Comparison of ENCODE assay signal across 1 cellular context in the genomic region with DNA sequence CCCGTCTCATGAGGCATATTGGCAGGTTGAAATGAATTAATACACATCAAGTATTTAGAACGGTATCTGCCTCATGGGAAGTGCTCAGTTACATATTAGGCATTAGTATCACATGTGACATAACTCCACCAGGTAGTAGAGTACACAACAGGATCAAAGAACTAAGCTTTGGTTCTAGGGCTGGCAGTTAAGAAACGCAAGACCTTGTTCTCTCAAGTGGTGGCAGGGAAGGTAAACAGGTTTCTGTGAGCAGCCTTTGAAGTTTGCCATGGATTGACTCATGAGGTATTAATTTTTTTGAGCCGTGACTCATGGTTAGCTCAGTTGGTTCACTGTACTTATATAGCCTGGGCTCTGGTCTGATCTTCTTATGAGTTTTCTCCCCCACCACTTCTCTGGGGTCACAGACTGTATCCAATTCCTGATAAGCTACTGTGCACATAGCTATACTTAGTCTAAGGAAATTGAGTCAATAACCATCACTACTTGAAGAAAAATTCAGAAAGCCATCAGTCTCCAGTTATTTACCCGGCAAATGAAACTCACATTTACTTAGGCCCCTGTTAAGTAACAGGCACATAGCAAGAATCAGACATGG.
TF ChIP-seq lines count a peak whose summit lies in the region.

No MANE protein-coding gene starts in this region.

TF ChIP-seq in HepG2, 621 proteins besides CTCF, POLR2A, EP300 and RAD21 (continued from another document):
- TF ChIP-seq, protein P1, sequence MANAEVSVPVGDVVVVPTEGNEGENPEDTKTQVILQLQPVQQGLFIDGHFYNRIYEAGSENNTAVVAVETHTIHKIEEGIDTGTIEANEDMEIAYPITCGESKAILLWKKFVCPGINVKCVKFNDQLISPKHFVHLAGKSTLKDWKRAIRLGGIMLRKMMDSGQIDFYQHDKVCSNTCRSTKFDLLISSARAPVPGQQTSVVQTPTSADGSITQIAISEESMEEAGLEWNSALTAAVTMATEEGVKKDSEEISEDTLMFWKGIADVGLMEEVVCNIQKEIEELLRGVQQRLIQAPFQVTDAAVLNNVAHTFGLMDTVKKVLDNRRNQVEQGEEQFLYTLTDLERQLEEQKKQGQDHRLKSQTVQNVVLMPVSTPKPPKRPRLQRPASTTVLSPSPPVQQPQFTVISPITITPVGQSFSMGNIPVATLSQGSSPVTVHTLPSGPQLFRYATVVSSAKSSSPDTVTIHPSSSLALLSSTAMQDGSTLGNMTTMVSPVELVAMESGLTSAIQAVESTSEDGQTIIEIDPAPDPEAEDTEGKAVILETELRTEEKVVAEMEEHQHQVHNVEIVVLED (CRISPR knock-in tag; IDR thresholded peaks at IDR 0.05; ENCODE audit: borderline replicate concordance): peak; percentile 60; the same call in 1 of the 2 replicates
- TF ChIP-seq PHF21A (CRISPR knock-in tag; IDR thresholded peaks at IDR 0.05): peak; percentile 90
- peak; percentile 100 for TF ChIP-seq TCF7L2 (IDR thresholded peaks at IDR 0.05; ENCODE audit: low read depth, low read length)
- TF ChIP-seq, protein P2, sequence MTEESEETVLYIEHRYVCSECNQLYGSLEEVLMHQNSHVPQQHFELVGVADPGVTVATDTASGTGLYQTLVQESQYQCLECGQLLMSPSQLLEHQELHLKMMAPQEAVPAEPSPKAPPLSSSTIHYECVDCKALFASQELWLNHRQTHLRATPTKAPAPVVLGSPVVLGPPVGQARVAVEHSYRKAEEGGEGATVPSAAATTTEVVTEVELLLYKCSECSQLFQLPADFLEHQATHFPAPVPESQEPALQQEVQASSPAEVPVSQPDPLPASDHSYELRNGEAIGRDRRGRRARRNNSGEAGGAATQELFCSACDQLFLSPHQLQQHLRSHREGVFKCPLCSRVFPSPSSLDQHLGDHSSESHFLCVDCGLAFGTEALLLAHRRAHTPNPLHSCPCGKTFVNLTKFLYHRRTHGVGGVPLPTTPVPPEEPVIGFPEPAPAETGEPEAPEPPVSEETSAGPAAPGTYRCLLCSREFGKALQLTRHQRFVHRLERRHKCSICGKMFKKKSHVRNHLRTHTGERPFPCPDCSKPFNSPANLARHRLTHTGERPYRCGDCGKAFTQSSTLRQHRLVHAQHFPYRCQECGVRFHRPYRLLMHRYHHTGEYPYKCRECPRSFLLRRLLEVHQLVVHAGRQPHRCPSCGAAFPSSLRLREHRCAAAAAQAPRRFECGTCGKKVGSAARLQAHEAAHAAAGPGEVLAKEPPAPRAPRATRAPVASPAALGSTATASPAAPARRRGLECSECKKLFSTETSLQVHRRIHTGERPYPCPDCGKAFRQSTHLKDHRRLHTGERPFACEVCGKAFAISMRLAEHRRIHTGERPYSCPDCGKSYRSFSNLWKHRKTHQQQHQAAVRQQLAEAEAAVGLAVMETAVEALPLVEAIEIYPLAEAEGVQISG (CRISPR knock-in tag; IDR thresholded peaks at IDR 0.05): peak; percentile 68
- no peak; the same call in 1 of the 2 replicates for TF ChIP-seq RFX5 (IDR thresholded peaks at IDR 0.05; ENCODE audit: low read depth, low read length)
- 0 out of 2 replicates have a peak, but pooled peaks have one; percentile 76 for TF ChIP-seq ZSCAN29 (CRISPR knock-in tag; conservative IDR thresholded peaks at IDR 0.05)
- TF ChIP-seq NCOR1 (IDR thresholded peaks at IDR 0.05; ENCODE audit: borderline replicate concordance, low read length): peak; percentile 91; the same call in 1 of the 2 replicates
- TF ChIP-seq, protein P3, sequence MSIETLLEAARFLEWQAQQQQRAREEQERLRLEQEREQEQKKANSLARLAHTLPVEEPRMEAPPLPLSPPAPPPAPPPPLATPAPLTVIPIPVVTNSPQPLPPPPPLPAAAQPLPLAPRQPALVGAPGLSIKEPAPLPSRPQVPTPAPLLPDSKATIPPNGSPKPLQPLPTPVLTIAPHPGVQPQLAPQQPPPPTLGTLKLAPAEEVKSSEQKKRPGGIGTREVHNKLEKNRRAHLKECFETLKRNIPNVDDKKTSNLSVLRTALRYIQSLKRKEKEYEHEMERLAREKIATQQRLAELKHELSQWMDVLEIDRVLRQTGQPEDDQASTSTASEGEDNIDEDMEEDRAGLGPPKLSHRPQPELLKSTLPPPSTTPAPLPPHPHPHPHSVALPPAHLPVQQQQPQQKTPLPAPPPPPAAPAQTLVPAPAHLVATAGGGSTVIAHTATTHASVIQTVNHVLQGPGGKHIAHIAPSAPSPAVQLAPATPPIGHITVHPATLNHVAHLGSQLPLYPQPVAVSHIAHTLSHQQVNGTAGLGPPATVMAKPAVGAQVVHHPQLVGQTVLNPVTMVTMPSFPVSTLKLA (IDR thresholded peaks at IDR 0.05): peak; percentile 55
- TF ChIP-seq ZBTB38 (CRISPR knock-in tag; IDR thresholded peaks at IDR 0.05): no peak
- TF ChIP-seq ARNT2 (CRISPR knock-in tag; IDR thresholded peaks at IDR 0.05; ENCODE audit: low read depth): peak; percentile 66; the same call in 1 of the 2 replicates
- TF ChIP-seq GTF3A (CRISPR knock-in tag; conservative IDR thresholded peaks at IDR 0.05): no peak
- TF ChIP-seq NFIC (IDR thresholded peaks at IDR 0.05; ENCODE audit: low read length): peak; percentile 98
- TF ChIP-seq ZNF558 (CRISPR knock-in tag; IDR thresholded peaks at IDR 0.05; ENCODE audit: borderline replicate concordance): no peak; the same call in 1 of the 2 replicates
- no peak for TF ChIP-seq NCOA5 (CRISPR knock-in tag; IDR thresholded peaks at IDR 0.05)
- TF ChIP-seq MAFG (CRISPR knock-in tag; IDR thresholded peaks at IDR 0.05): no peak
- peak; percentile 85 for TF ChIP-seq SAP130 (CRISPR knock-in tag; IDR thresholded peaks at IDR 0.05; ENCODE audit: low read depth)
- TF ChIP-seq, protein P4, sequence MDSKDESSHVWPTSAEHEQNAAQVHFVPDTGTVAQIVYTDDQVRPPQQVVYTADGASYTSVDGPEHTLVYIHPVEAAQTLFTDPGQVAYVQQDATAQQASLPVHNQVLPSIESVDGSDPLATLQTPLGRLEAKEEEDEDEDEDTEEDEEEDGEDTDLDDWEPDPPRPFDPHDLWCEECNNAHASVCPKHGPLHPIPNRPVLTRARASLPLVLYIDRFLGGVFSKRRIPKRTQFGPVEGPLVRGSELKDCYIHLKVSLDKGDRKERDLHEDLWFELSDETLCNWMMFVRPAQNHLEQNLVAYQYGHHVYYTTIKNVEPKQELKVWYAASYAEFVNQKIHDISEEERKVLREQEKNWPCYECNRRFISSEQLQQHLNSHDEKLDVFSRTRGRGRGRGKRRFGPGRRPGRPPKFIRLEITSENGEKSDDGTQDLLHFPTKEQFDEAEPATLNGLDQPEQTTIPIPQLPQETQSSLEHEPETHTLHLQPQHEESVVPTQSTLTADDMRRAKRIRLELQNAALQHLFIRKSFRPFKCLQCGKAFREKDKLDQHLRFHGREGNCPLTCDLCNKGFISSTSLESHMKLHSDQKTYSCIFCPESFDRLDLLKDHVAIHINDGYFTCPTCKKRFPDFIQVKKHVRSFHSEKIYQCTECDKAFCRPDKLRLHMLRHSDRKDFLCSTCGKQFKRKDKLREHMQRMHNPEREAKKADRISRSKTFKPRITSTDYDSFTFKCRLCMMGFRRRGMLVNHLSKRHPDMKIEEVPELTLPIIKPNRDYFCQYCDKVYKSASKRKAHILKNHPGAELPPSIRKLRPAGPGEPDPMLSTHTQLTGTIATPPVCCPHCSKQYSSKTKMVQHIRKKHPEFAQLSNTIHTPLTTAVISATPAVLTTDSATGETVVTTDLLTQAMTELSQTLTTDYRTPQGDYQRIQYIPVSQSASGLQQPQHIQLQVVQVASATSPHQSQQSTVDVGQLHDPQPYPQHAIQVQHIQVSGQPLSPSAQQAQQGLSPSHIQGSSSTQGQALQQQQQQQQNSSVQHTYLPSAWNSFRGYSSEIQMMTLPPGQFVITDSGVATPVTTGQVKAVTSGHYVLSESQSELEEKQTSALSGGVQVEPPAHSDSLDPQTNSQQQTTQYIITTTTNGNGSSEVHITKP (CRISPR knock-in tag; IDR thresholded peaks at IDR 0.05; ENCODE audit: low read depth): peak; percentile 50; the same call in 1 of the 2 replicates
- no peak for TF ChIP-seq ZNF296 (CRISPR knock-in tag; conservative IDR thresholded peaks at IDR 0.05)
- TF ChIP-seq, protein P5, sequence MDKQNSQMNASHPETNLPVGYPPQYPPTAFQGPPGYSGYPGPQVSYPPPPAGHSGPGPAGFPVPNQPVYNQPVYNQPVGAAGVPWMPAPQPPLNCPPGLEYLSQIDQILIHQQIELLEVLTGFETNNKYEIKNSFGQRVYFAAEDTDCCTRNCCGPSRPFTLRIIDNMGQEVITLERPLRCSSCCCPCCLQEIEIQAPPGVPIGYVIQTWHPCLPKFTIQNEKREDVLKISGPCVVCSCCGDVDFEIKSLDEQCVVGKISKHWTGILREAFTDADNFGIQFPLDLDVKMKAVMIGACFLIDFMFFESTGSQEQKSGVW (CRISPR knock-in tag; IDR thresholded peaks at IDR 0.05; ENCODE audit: borderline replicate concordance): no peak
- TF ChIP-seq ZNF543 (CRISPR knock-in tag; IDR thresholded peaks at IDR 0.05): no peak
- no peak for TF ChIP-seq RELA (CRISPR knock-in tag; IDR thresholded peaks at IDR 0.05)
- TF ChIP-seq, protein P6, sequence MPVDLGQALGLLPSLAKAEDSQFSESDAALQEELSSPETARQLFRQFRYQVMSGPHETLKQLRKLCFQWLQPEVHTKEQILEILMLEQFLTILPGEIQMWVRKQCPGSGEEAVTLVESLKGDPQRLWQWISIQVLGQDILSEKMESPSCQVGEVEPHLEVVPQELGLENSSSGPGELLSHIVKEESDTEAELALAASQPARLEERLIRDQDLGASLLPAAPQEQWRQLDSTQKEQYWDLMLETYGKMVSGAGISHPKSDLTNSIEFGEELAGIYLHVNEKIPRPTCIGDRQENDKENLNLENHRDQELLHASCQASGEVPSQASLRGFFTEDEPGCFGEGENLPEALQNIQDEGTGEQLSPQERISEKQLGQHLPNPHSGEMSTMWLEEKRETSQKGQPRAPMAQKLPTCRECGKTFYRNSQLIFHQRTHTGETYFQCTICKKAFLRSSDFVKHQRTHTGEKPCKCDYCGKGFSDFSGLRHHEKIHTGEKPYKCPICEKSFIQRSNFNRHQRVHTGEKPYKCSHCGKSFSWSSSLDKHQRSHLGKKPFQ (CRISPR knock-in tag; IDR thresholded peaks at IDR 0.05; ENCODE audit: insufficient replicate concordance): no peak
- TF ChIP-seq ERF (CRISPR knock-in tag; IDR thresholded peaks at IDR 0.05): peak; percentile 94
- TF ChIP-seq TEAD3 (CRISPR knock-in tag; optimal IDR thresholded peaks at IDR 0.05; ENCODE audit: borderline replicate concordance): peak; percentile 94
- TF ChIP-seq, protein P7, sequence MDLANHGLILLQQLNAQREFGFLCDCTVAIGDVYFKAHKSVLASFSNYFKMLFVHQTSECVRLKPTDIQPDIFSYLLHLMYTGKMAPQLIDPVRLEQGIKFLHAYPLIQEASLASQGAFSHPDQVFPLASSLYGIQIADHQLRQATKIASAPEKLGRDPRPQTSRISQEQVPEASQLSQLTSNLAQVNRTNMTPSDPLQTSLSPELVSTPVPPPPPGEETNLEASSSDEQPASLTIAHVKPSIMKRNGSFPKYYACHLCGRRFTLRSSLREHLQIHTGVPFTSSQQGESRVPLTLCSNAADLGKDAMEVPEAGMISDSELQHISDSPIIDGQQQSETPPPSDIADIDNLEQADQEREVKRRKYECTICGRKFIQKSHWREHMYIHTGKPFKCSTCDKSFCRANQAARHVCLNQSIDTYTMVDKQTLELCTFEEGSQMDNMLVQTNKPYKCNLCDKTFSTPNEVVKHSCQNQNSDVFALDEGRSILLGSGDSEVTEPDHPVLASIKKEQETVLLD (CRISPR knock-in tag; IDR thresholded peaks at IDR 0.05; ENCODE audit: low read depth): no peak
- peak; percentile 78; the same call in 1 of the 2 replicates for TF ChIP-seq KLF6 (CRISPR knock-in tag; IDR thresholded peaks at IDR 0.05)
